ENCODE assay signal across 1 cellular context in genomic region chr1:108816049-108816882, GRCh38.
A peak's percentile ranks its signal among the peaks of the same experiment; 100 is the strongest.
TF ChIP-seq lines count a peak whose summit lies in the region.

No MANE protein-coding gene starts in this region.

TF ChIP-seq in endothelial cell of umbilical vein, 7 proteins besides CTCF, POLR2A, EP300 and RAD21:
- TF ChIP-seq MAX (IDR thresholded peaks at IDR 0.05; ENCODE audit: insufficient read depth, insufficient read length) (peak; percentile 93), POLR2AphosphoS5 (IDR thresholded peaks at IDR 0.05; ENCODE audit: insufficient read depth, low read depth, low read length) (peak; percentile 24), GATA2 (IDR thresholded peaks at IDR 0.05; ENCODE audit: insufficient read depth, insufficient read length, low read depth, low read length) (no peak), EZH2 (IDR thresholded peaks at IDR 0.05; ENCODE audit: borderline replicate concordance, low read depth, low read length, severe bottlenecking) (no peak), JUN (IDR thresholded peaks at IDR 0.05; ENCODE audit: borderline replicate concordance, insufficient read depth, insufficient read length, low read depth) (peak; percentile 89), FOS (IDR thresholded peaks at IDR 0.05; ENCODE audit: borderline replicate concordance, insufficient read depth, low read length) (peak; percentile 93), MYC (IDR thresholded peaks at IDR 0.05; ENCODE audit: low read depth, low read length) (no peak)
TF ChIP-seq in endothelial cell of umbilical vein: peak in this region for 4.
